ENCODE assay signal across 1 cellular context in genomic region chr17:81823800-81824550, GRCh38.
A peak's percentile ranks its signal among the peaks of the same experiment; 100 is the strongest.
TF ChIP-seq lines count a peak whose summit lies in the region.

No MANE protein-coding gene starts in this region.

TF ChIP-seq in HEK293, 187 proteins besides CTCF, POLR2A, EP300 and RAD21 (continued from another document):
- 0 out of 2 replicates have a peak, but pooled peaks have one; percentile 15 for TF ChIP-seq KLF17 (tag by site-specific recombination; IDR thresholded peaks at IDR 0.05)
- no peak for TF ChIP-seq ZSCAN4 (tag by site-specific recombination; IDR thresholded peaks at IDR 0.05)
- TF ChIP-seq ZNF132 (tag by site-specific recombination; IDR thresholded peaks at IDR 0.05; ENCODE audit: borderline replicate concordance) = no peak
- TF ChIP-seq HOXC10 (CRISPR knock-in tag; IDR thresholded peaks at IDR 0.05) = no peak
- TF ChIP-seq ZNF692 (tag by site-specific recombination; IDR thresholded peaks at IDR 0.05) = no peak
- TF ChIP-seq SP2 (tag by site-specific recombination; IDR thresholded peaks at IDR 0.05) = peak; percentile 9; the same call in 1 of the 2 replicates
- no peak for TF ChIP-seq ZNF155 (tag by site-specific recombination; IDR thresholded peaks at IDR 0.05)
- TF ChIP-seq ZNF707 (tag by site-specific recombination; IDR thresholded peaks at IDR 0.05) = no peak
- no peak for TF ChIP-seq ZNF37A (tag by site-specific recombination; IDR thresholded peaks at IDR 0.05)
- TF ChIP-seq GLIS1 (tag by site-specific recombination; IDR thresholded peaks at IDR 0.05) = no peak
- TF ChIP-seq ZNF362 (tag by site-specific recombination; IDR thresholded peaks at IDR 0.05) = no peak
- no peak for TF ChIP-seq ZSCAN16 (tag by site-specific recombination; IDR thresholded peaks at IDR 0.05)
- TF ChIP-seq ZNF398 (tag by site-specific recombination; IDR thresholded peaks at IDR 0.05) = no peak
- no peak for TF ChIP-seq AEBP2 (tag by site-specific recombination; IDR thresholded peaks at IDR 0.05; ENCODE audit: borderline replicate concordance)
- TF ChIP-seq PRDM2 (tag by site-specific recombination; IDR thresholded peaks at IDR 0.05; ENCODE audit: borderline replicate concordance) = no peak
- TF ChIP-seq ZFHX2 (tag by site-specific recombination; conservative IDR thresholded peaks at IDR 0.05) = peak; percentile 28; the same call in 1 of the 2 replicates
- TF ChIP-seq ZNF777 (tag by site-specific recombination; IDR thresholded peaks at IDR 0.05; ENCODE audit: borderline replicate concordance) = no peak
- no peak for TF ChIP-seq PRDM1 (tag by site-specific recombination; IDR thresholded peaks at IDR 0.05)
- no peak for TF ChIP-seq ZNF121 (tag by site-specific recombination; IDR thresholded peaks at IDR 0.05)
- no peak for TF ChIP-seq ZNF148 (tag by site-specific recombination; IDR thresholded peaks at IDR 0.05; ENCODE audit: borderline replicate concordance)
- no peak for TF ChIP-seq ZNF223 (tag by site-specific recombination; IDR thresholded peaks at IDR 0.05)
- TF ChIP-seq ZNF221 (tag by site-specific recombination; IDR thresholded peaks at IDR 0.05; ENCODE audit: borderline replicate concordance) = no peak
- TF ChIP-seq EGR2 (tag by site-specific recombination; IDR thresholded peaks at IDR 0.05; ENCODE audit: low read depth) = peak; percentile 23; the same call in 1 of the 2 replicates
- TF ChIP-seq ZNF76 (tag by site-specific recombination; IDR thresholded peaks at IDR 0.05; ENCODE audit: borderline replicate concordance, low read depth) = no peak
- peak; percentile 63 for TF ChIP-seq WT1 (tag by site-specific recombination; IDR thresholded peaks at IDR 0.05)
- TF ChIP-seq KLF9 (tag by site-specific recombination; IDR thresholded peaks at IDR 0.05; ENCODE audit: low read depth) = no peak
- TF ChIP-seq ZNF426 (tag by site-specific recombination; IDR thresholded peaks at IDR 0.05) = no peak
- TF ChIP-seq TSHZ1 (tag by site-specific recombination; IDR thresholded peaks at IDR 0.05; ENCODE audit: borderline replicate concordance) = no peak
- no peak for TF ChIP-seq ZNF792 (tag by site-specific recombination; IDR thresholded peaks at IDR 0.05)
- no peak for TF ChIP-seq HOXD13 (CRISPR knock-in tag; IDR thresholded peaks at IDR 0.05; ENCODE audit: borderline replicate concordance)
- no peak for TF ChIP-seq HOXA7 (CRISPR knock-in tag; IDR thresholded peaks at IDR 0.05; ENCODE audit: borderline replicate concordance)
- peak; percentile 84 for TF ChIP-seq KLF1 (tag by site-specific recombination; IDR thresholded peaks at IDR 0.05)
- TF ChIP-seq ZSCAN5A (tag by site-specific recombination; IDR thresholded peaks at IDR 0.05) = no peak
